30 cellular contexts compared by ENCODE assay signal in the genomic region with DNA sequence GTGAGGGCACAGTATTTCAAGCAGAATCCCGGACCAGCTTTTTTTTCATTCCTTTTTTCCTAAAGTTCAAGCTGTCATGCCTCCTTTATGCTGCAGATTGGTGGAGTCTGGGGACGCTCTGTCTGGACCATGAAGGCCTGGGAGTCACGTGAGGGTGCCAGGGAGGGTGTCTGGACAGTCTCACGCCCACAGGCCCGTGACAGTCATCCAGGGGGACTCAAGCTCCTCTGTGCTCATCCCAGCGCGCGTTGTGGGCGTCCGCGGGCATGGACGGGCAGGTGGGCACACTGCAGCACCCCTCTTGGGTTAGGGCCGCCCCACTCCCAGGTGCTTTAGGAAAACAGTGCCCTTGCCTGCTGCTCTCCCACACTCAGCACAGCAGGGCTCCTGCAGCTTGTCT. TPM values are rescaled to one million over a fixed set of nuclear protein-coding genes. Genes with fewer than 3 reads are reported as not detected.
"Had no signal": no experiment of that assay in that cellular context is flagged by ENCODE, and none has a peak within 500 bp of the region (broad histone marks: within the 10 kb centered on the region; RNA-seq: fewer than 3 reads in every experiment).

No MANE protein-coding gene starts in this region.

- H3K4me3 ChIP-seq: colonic mucosa, esophagus squamous epithelium, gastrocnemius medialis, heart right ventricle, left lung, lower lobe of right lung, mucosa of descending colon had no signal

- H3K36me3 ChIP-seq: colonic mucosa, esophagus squamous epithelium, gastrocnemius medialis, heart right ventricle, left lung, lower lobe of right lung had no signal

- H3K27ac ChIP-seq: colonic mucosa, epithelial cell of prostate, esophagus squamous epithelium, gastrocnemius medialis, heart right ventricle, left lung, lower lobe of right lung had no signal

- H3K4me1 ChIP-seq: colonic mucosa, gastrocnemius medialis, lower lobe of right lung had no signal

- ATAC-seq: effector memory CD8-positive, alpha-beta T cell; esophagus mucosa; gastrocnemius medialis; heart right ventricle; left cardiac atrium; left lung; left ventricle myocardium superior; lower lobe of right lung; mucosa of descending colon had no signal

- H3K9me3 ChIP-seq: colonic mucosa, esophagus squamous epithelium, gastrocnemius medialis, heart right ventricle, left lung, lower lobe of right lung, mucosa of descending colon had no signal

- DNase-seq: colonic mucosa; cortex of kidney; effector CD8-positive, alpha-beta T cell; effector memory CD8-positive, alpha-beta T cell; endodermal cell; erythroblast; esophagus squamous epithelium; foreskin fibroblast; foreskin melanocyte; gastrocnemius medialis; glutamatergic neuron; head of caudate nucleus; heart right ventricle; hippocampal formation; left cardiac atrium; left ventricle myocardium superior; lower lobe of right lung; mesenchymal stem cell; mucosa of descending colon; naive B cell had no signal

RNA-seq across cellular contexts. Expression of a gene that starts 4.8 kb away (rescaled TPM):
- total RNA-seq: dermis microvascular lymphatic vessel endothelial cell, gastrocnemius medialis, lung microvascular endothelial cell had no signal
- polyA plus RNA-seq: keratinocyte had no signal

RNA-seq across cellular contexts. Expression of a gene that starts 17.1 kb away (rescaled TPM):
- total RNA-seq: colonic mucosa, dermis microvascular lymphatic vessel endothelial cell, gastrocnemius medialis, glomerular endothelial cell, kidney epithelial cell, left ventricle myocardium superior, lower leg skin, lung microvascular endothelial cell, mesenteric fat pad had no signal
- polyA plus RNA-seq: keratinocyte had no signal
